In genomic region chrX:53239474-53239873, GRCh38 we compare ENCODE assay signal across 1 cellular context.
TF ChIP-seq lines count a peak whose summit lies in the region.

No MANE protein-coding gene starts in this region.

TF ChIP-seq in HepG2, 621 proteins besides CTCF, POLR2A, EP300 and RAD21:
- peak; percentile 97 for TF ChIP-seq ZNF574 (CRISPR knock-in tag; IDR thresholded peaks at IDR 0.05)
- TF ChIP-seq NR1H2 (CRISPR knock-in tag; IDR thresholded peaks at IDR 0.05; ENCODE audit: borderline replicate concordance, low read depth): no peak
